ENCODE assay signal across 1 cellular context in genomic region chr6:35415065-35415880, GRCh38.
A peak's percentile ranks its signal among the peaks of the same experiment; 100 is the strongest.
TF ChIP-seq lines count a peak whose summit lies in the region.

No MANE protein-coding gene starts in this region.

TF ChIP-seq in HepG2, 621 proteins besides CTCF, POLR2A, EP300 and RAD21 (continued from another document and continues in another):
- TF ChIP-seq HNRNPL (IDR thresholded peaks at IDR 0.05; ENCODE audit: low read depth, low read length) (peak; percentile 76), HOXD1 (CRISPR knock-in tag; IDR thresholded peaks at IDR 0.05) (peak; percentile 96), PAF1 (CRISPR knock-in tag; IDR thresholded peaks at IDR 0.05) (no peak), ZNF747 (CRISPR knock-in tag; IDR thresholded peaks at IDR 0.05; ENCODE audit: borderline replicate concordance) (no peak; the same call in 1 of the 2 replicates), NBN (conservative IDR thresholded peaks at IDR 0.05) (no peak), ZNF337 (CRISPR knock-in tag; IDR thresholded peaks at IDR 0.05; ENCODE audit: borderline replicate concordance, low read depth) (no peak), ZNF468 (CRISPR knock-in tag; IDR thresholded peaks at IDR 0.05) (no peak), NFKB2 (CRISPR knock-in tag; IDR thresholded peaks at IDR 0.05; ENCODE audit: borderline replicate concordance) (no peak; the same call in 1 of the 2 replicates), ZNF292 (CRISPR knock-in tag; IDR thresholded peaks at IDR 0.05; ENCODE audit: borderline replicate concordance, low read depth) (peak; percentile 88; the same call in 1 of the 2 replicates), ZNF260 (CRISPR knock-in tag; IDR thresholded peaks at IDR 0.05; ENCODE audit: borderline replicate concordance, low read depth) (no peak), PPARG (CRISPR knock-in tag; conservative IDR thresholded peaks at IDR 0.05) (peak; percentile 99), POGK (CRISPR knock-in tag; conservative IDR thresholded peaks at IDR 0.05) (peak; percentile 91), ONECUT2 (CRISPR knock-in tag; IDR thresholded peaks at IDR 0.05) (peak; percentile 97), LRRFIP1 (CRISPR knock-in tag; conservative IDR thresholded peaks at IDR 0.05) (no peak), ZNF282 (IDR thresholded peaks at IDR 0.05; ENCODE audit: partially characterized antibody) (no peak), IKZF5 (CRISPR knock-in tag; IDR thresholded peaks at IDR 0.05) (peak; percentile 98), ZNF296 (CRISPR knock-in tag; conservative IDR thresholded peaks at IDR 0.05) (no peak), ZNF639 (CRISPR knock-in tag; conservative IDR thresholded peaks at IDR 0.05) (0 out of 2 replicates have a peak, but pooled peaks have one; percentile 48), ZNF850 (CRISPR knock-in tag; conservative IDR thresholded peaks at IDR 0.05) (no peak), U2AF1 (optimal IDR thresholded peaks at IDR 0.05; ENCODE audit: low read depth, low read length) (no peak), ZNF274 (CRISPR knock-in tag; IDR thresholded peaks at IDR 0.05) (peak; percentile 57), KDM6A (CRISPR knock-in tag; IDR thresholded peaks at IDR 0.05; ENCODE audit: low read depth) (peak; percentile 83), NFE2L1 (CRISPR knock-in tag; IDR thresholded peaks at IDR 0.05; ENCODE audit: borderline replicate concordance) (no peak), RELA (CRISPR knock-in tag; IDR thresholded peaks at IDR 0.05) (no peak), TFAP4 (IDR thresholded peaks at IDR 0.05; ENCODE audit: borderline replicate concordance, low read depth) (peak; percentile 54; the same call in 1 of the 2 replicates), ZNF17 (CRISPR knock-in tag; IDR thresholded peaks at IDR 0.05) (no peak), MYNN (CRISPR knock-in tag; IDR thresholded peaks at IDR 0.05; ENCODE audit: low read depth) (no peak), MTF1 (CRISPR knock-in tag; IDR thresholded peaks at IDR 0.05) (no peak), ARID5B (CRISPR knock-in tag; IDR thresholded peaks at IDR 0.05) (peak; percentile 99), PLRG1 (conservative IDR thresholded peaks at IDR 0.05) (no peak), THRA (CRISPR knock-in tag; IDR thresholded peaks at IDR 0.05; ENCODE audit: borderline replicate concordance) (peak; percentile 92), ZNF710 (CRISPR knock-in tag; IDR thresholded peaks at IDR 0.05; ENCODE audit: borderline replicate concordance) (peak; percentile 65; the same call in 1 of the 2 replicates), ZNF414 (CRISPR knock-in tag; IDR thresholded peaks at IDR 0.05) (peak; percentile 87; the same call in 1 of the 2 replicates), HNF1A (IDR thresholded peaks at IDR 0.05; ENCODE audit: low read depth) (peak; percentile 82; the same call in 1 of the 2 replicates), HNF1A (CRISPR knock-in tag; IDR thresholded peaks at IDR 0.05; ENCODE audit: borderline replicate concordance) (peak; percentile 87; the same call in 1 of the 2 replicates), MATR3 (CRISPR knock-in tag; IDR thresholded peaks at IDR 0.05) (no peak), SYNCRIP (IDR thresholded peaks at IDR 0.05; ENCODE audit: insufficient read depth, low read depth, low read length) (no peak), HDAC1 (CRISPR knock-in tag; IDR thresholded peaks at IDR 0.05) (peak; percentile 97), ZNF354B (CRISPR knock-in tag; IDR thresholded peaks at IDR 0.05) (no peak; the same call in 1 of the 2 replicates), ZNF33B (CRISPR knock-in tag; IDR thresholded peaks at IDR 0.05) (no peak; the same call in 1 of the 2 replicates), ZNF101 (CRISPR knock-in tag; IDR thresholded peaks at IDR 0.05; ENCODE audit: borderline replicate concordance, low read depth) (no peak), NFRKB (IDR thresholded peaks at IDR 0.05) (no peak), SIX1 (CRISPR knock-in tag; IDR thresholded peaks at IDR 0.05; ENCODE audit: borderline replicate concordance) (peak; percentile 99)
